In the genomic region with DNA sequence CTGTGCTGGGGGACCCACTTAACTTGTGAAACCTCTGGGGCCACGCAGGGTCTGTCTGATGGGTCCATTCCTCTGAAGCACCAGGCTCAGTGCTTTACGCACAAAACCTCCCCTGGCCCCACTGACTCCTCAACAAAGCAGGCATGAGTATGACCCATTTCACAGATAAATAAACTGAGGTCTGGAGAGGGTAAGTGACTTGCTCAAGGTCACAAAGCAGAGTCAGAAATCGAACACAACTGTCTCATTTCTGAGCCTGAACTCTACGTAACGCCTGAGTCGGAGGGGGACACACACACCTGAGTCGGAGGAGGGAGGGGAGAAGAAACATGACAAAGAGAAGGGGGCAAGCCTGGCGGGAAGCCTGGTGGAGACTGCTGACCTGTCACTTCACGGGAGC, we compare ENCODE assay signal across 8 cellular contexts.
"Had no signal": no experiment of that assay in that cellular context is flagged by ENCODE, and none has a peak within 500 bp of the region (broad histone marks: within the 10 kb centered on the region; RNA-seq: fewer than 3 reads in every experiment).

No MANE protein-coding gene starts in this region.

- H3K4me2 ChIP-seq: KMS-11 had no signal

- H3K4me3 ChIP-seq: GM23248 had no signal

- FAIRE-seq: H54, HTR-8/SVneo had no signal

- H3K27ac ChIP-seq: GM23248, KMS-11 had no signal

- H3K9ac ChIP-seq: GM23248, KMS-11 had no signal

- H2AFZ ChIP-seq: GM23248 had no signal

- DNase-seq: GM23248, GOT3, H9, HCEC 1CT, KBM-7 had no signal
